ENCODE assay signal across 8 cellular contexts in the genomic region with DNA sequence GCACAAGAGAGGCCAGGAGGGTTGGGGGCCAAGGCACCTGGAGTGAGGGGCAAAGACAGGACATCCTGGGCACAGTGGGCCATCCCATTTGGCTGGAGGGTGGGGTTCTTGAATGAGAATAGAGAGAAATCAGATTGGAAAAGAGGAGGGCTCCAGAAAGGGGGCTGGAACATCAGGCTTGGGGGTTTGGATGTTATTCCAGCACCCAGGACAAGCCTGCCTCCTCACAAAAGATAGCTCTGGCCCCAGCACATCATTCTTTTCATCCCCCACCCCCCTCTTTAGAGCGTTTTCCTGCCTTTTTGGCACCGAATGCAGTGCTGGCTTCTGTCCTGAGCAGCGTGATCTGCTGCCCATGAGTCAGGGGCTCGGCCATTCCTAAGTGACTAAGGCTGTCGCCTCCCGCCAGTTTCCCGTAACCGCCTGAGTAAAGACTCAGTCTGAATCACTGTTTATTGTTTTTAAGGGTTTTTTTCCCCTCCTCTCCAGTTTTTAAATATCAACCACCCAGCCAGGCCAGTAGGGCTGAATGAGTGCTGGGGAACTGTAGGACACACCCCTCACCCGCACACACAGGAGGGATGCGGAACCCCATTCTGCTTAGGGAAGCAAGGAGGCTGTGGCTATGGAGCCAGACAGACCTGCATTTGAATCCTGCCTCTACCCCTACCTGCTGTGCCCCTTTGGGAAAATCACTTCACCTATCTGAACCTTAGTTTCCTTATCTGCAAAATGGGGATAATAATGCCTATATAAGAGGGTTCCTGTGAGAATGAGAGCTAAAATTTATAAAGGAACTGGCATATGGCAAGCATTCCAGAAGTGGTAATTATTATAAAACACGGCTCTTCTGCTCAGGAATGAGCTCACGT.
DNase-seq lines count a peak whose midpoint lies in the region; ATAC-seq and TF ChIP-seq lines count a peak whose summit lies in the region.

No MANE protein-coding gene starts in this region.

- ATAC-seq in HG03097 (IDR thresholded peaks at IDR 0.05; ENCODE audit: low FRiP score, unreplicated experiment) (no peak), GM21360 (IDR thresholded peaks at IDR 0.05; ENCODE audit: unreplicated experiment) (no peak)

- H3K4me3 ChIP-seq in fibroblast of pulmonary artery (replicated peaks; ENCODE audit: low read depth, low read length): no peak overlapping the region

- DNase-seq in AG09319 (ENCODE audit: extremely low read depth, low read depth) (peak; percentile 89), RKO (ENCODE audit: low spot score) (peak; percentile 99), fibroblast of pulmonary artery (ENCODE audit: low read depth) (peak; percentile 97), non-pigmented ciliary epithelial cell (ENCODE audit: low read depth) (peak; percentile 81), NCI-H1417 treated with DMSO at 0.1 percent for 48 hours (lab: John Stamatoyannopoulos, UW) (no peak), SHP77 treated with DMSO at 0.1 percent for 48 hours (lab: John Stamatoyannopoulos, UW) (no peak)

- no peak for TF ChIP-seq CTCF in AG09319 (IDR thresholded peaks at IDR 0.05; ENCODE audit: low read depth, low read length)
- TF ChIP-seq CTCF in fibroblast of pulmonary artery (IDR thresholded peaks at IDR 0.05; ENCODE audit: low read length, missing control alignments): no peak

Comparison
In these comparisons a context has a peak if more than half of its experiments do, and no peak if none do; other contexts are left out.
1. DNase-seq: peak in AG09319 (single experiment), RKO (single experiment), fibroblast of pulmonary artery (single experiment) and non-pigmented ciliary epithelial cell (single experiment); none in NCI-H1417 treated with DMSO at 0.1 percent for 48 hours (single experiment) and SHP77 treated with DMSO at 0.1 percent for 48 hours (single experiment).